ENCODE assay signal across 18 cellular contexts in genomic region chr11:46387456-46387855, GRCh38. TPM values are rescaled to one million over a fixed set of nuclear protein-coding genes. Genes with fewer than 3 reads are reported as not detected.
DNase-seq lines count a peak whose midpoint lies in the region; ATAC-seq, FAIRE-seq and TF ChIP-seq lines count a peak whose summit lies in the region.
"Had no signal": no experiment of that assay in that cellular context is flagged by ENCODE, and none has a peak within 500 bp of the region (broad histone marks: within the 10 kb centered on the region; RNA-seq: fewer than 3 reads in every experiment).

No MANE protein-coding gene starts in this region.

- peaks cover 9% of the 10 kb centered on the region for H3K36me3 Mint-ChIP-seq in brain
- H3K36me3 Mint-ChIP-seq in stimulated activated memory B cell treated with anti-CD40 and anti-IgM and Interleukin-4, amounts not matched to agents 10 μg/mL and 1 μg/mL and 100 μg/mL, for 72 hours = no peaks in the 10 kb centered on the region
- no peaks in the 10 kb centered on the region for H3K36me3 Mint-ChIP-seq in natural killer cell treated with Interleukin-12 subunit alpha and Interleukin-12 subunit beta and Interleukin-15 and Interleukin-18, amount 100 ng/mL, for 72 hours

- CTCF ChIA-PET in HepG2 (lab: Yijun Ruan, JAX; ENCODE audit: low intra/inter-chr PET ratio, low total read pairs) = no interaction called here

- H2BK15ac ChIP-seq in neuronal stem cell (ENCODE audit: low read length) = no peak overlapping the region

- intact Hi-C loops in HepG2 (cut with micrococcal nuclease; ENCODE audit: unreplicated experiment) (no loop called here), right lobe of liver (cut with DNase I) (loop anchor here (10.0 kb wide), 1 partner anchor 147 kb away; no protein-coding TSS in a partner anchor)

- H3K4me3 ChIP-seq in HepG2 (replicated peaks in 1 of 3; ENCODE audit: insufficient read depth in 1 of 3, low read depth in 2 of 3, low read length in 3 of 3) (peak overlapping the region in 2 of 3 experiments; percentile 31 to 82; a peak in 2 of 6 replicates), right lobe of liver (no peak overlapping the region), neuronal stem cell (ENCODE audit: low read length in 2 of 2) (no peak overlapping the region)
- H3K4me3 ChIP-seq: GM12878 had no signal

- peaks cover 14% of the 10 kb centered on the region for H4K20me1 ChIP-seq in HepG2 (ENCODE audit: insufficient read depth, low read length)

- no peak overlapping the region for H3K4ac ChIP-seq in neuronal stem cell (ENCODE audit: low read length)

- 40% methylated on average over 4 of the region's 5 CpGs for WGBS in HepG2 (ENCODE audit: low lambda C conversion rate)
- WGBS in right lobe of liver (ENCODE audit: insufficient coverage, low coverage, low lambda C conversion rate, missing lambda C conversion rate) = 50% methylated on average over 3 of the region's 5 CpGs
- WGBS in neuronal stem cell (ENCODE audit: extremely low coverage in 2 of 2, insufficient read length in 2 of 2, insufficient replicate concordance in 1 of 2), 2 donors = no CpG with 5 or more reads among the region's 5 CpGs

- TF ChIP-seq EP300 in HepG2 (IDR thresholded peaks at IDR 0.05; ENCODE audit: low read depth in 2 of 2, low read length in 2 of 2) (no peak), HepG2 (CRISPR knock-in tag; IDR thresholded peaks at IDR 0.05; ENCODE audit: borderline replicate concordance) (no peak)

- peak overlapping the region; percentile 88 for H2BK5ac ChIP-seq in neuronal stem cell (ENCODE audit: low read length)

- no peak overlapping the region for H3K14ac ChIP-seq in neuronal stem cell (ENCODE audit: low read length)

- H3K36me3 ChIP-seq in HepG2 (replicated peaks in 1 of 2; ENCODE audit: control insufficient read depth in 1 of 2, insufficient read depth in 2 of 2, low read length in 2 of 2) (0 out of 5 replicates have a peak, but pooled peaks cover 0 to 1% of the 10 kb centered on the region in 2 experiments), right lobe of liver (no peaks in the 10 kb centered on the region), neuronal stem cell (replicated peaks in 1 of 2; ENCODE audit: control insufficient read depth in 2 of 2, insufficient read depth in 2 of 2, low read length in 2 of 2) (peaks cover 5 to 21% of the 10 kb centered on the region in 2 donors)

- H3K9me3 ChIP-seq in HepG2 (ENCODE audit: low read length) = no peaks in the 10 kb centered on the region
- H3K9me3 ChIP-seq in right lobe of liver = no peaks in the 10 kb centered on the region
- peaks cover 0 to 3% of the 10 kb centered on the region in 2 donors for H3K9me3 ChIP-seq in neuronal stem cell (replicated peaks in 1 of 2; ENCODE audit: control insufficient read depth in 2 of 2, insufficient read depth in 1 of 2, low read depth in 1 of 2, low read length in 2 of 2)

- H3K9me3 Mint-ChIP-seq in brain = peaks cover 0 to 5% (median 0%) of the 10 kb centered on the region in 5 experiments
- no peaks in the 10 kb centered on the region for H3K9me3 Mint-ChIP-seq in stimulated activated memory B cell treated with anti-CD40 and anti-IgM and Interleukin-4, amounts not matched to agents 10 μg/mL and 1 μg/mL and 100 μg/mL, for 72 hours
- no peaks in the 10 kb centered on the region for H3K9me3 Mint-ChIP-seq in natural killer cell treated with Interleukin-12 subunit alpha and Interleukin-12 subunit beta and Interleukin-15 and Interleukin-18, amount 100 ng/mL, for 72 hours
- H3K9me3 Mint-ChIP-seq: CD4-positive, alpha-beta T cell had no signal

- peak overlapping the region in 3 of 5 experiments; percentile 41 to 70 (median 54) for H3K4me3 Mint-ChIP-seq in brain
- no peak overlapping the region for H3K4me3 Mint-ChIP-seq in stimulated activated memory B cell treated with anti-CD40 and anti-IgM and Interleukin-4, amounts not matched to agents 10 μg/mL and 1 μg/mL and 100 μg/mL, for 72 hours
- H3K4me3 Mint-ChIP-seq in natural killer cell treated with Interleukin-12 subunit alpha and Interleukin-12 subunit beta and Interleukin-15 and Interleukin-18, amount 100 ng/mL, for 72 hours = no peak overlapping the region

- H3K27me3 ChIP-seq in HepG2 (ENCODE audit: control insufficient read depth in 1 of 2, insufficient read depth in 2 of 2, low read length in 2 of 2) = peaks cover 13 to 36% of the 10 kb centered on the region in 2 experiments
- H3K27me3 ChIP-seq in right lobe of liver = peaks cover 7 to 15% of the 10 kb centered on the region in 2 donors
- H3K27me3 ChIP-seq in neuronal stem cell (ENCODE audit: control insufficient read depth in 3 of 3, insufficient read depth in 3 of 3, low read depth in 1 of 3, low read length in 3 of 3) = peaks cover 19 to 50% (median 49%) of the 10 kb centered on the region in 3 experiments

- H3K79me1 ChIP-seq in neuronal stem cell (ENCODE audit: low read depth, low read length) = peaks cover under 1% of the 10 kb centered on the region

- no peak overlapping the region for H3K18ac ChIP-seq in neuronal stem cell (ENCODE audit: low read length)

- H2AFZ ChIP-seq in HepG2 (ENCODE audit: low read length) (no peak overlapping the region), neuronal stem cell (ENCODE audit: low read length) (peak overlapping the region; percentile 81)

- ATAC-seq in HepG2 = no peak
- ATAC-seq in right lobe of liver = no peak
- no peak for ATAC-seq in stimulated activated memory B cell treated with anti-CD40 and anti-IgM and Interleukin-4, amounts not matched to agents 10 μg/mL and 1 μg/mL and 100 μg/mL, for 72 hours
- ATAC-seq in natural killer cell treated with Interleukin-12 subunit alpha and Interleukin-12 subunit beta and Interleukin-15 and Interleukin-18, amount 100 ng/mL, for 72 hours = no peak
- ATAC-seq: GM12878, HCT116 had no signal

- TF ChIP-seq POLR2A in HepG2 (IDR thresholded peaks at IDR 0.05; ENCODE audit: insufficient read depth in 1 of 2, low read depth in 2 of 2, low read length in 2 of 2) (no peak), right lobe of liver (IDR thresholded peaks at IDR 0.05) (no peak)

- H3K27ac Mint-ChIP-seq in brain = no peak overlapping the region
- no peak overlapping the region for H3K27ac Mint-ChIP-seq in stimulated activated memory B cell treated with anti-CD40 and anti-IgM and Interleukin-4, amounts not matched to agents 10 μg/mL and 1 μg/mL and 100 μg/mL, for 72 hours
- no peak overlapping the region for H3K27ac Mint-ChIP-seq in natural killer cell treated with Interleukin-12 subunit alpha and Interleukin-12 subunit beta and Interleukin-15 and Interleukin-18, amount 100 ng/mL, for 72 hours
- H3K27ac Mint-ChIP-seq: CD4-positive, alpha-beta T cell had no signal

- no peak overlapping the region for H3K23ac ChIP-seq in neuronal stem cell (ENCODE audit: low read depth, low read length, poor library complexity)

- H2AK5ac ChIP-seq in neuronal stem cell (ENCODE audit: low read depth, low read length) = no peak overlapping the region

- H2BK120ac ChIP-seq in neuronal stem cell (ENCODE audit: low read depth, low read length) = no peak overlapping the region

- no peaks in the 10 kb centered on the region for H3K79me2 ChIP-seq in HepG2 (ENCODE audit: insufficient read depth, low read length)

- H3K27ac ChIP-seq in HepG2 (ENCODE audit: extremely low read length, insufficient read depth, low read length) (no peak overlapping the region), right lobe of liver (no peak overlapping the region), neuronal stem cell (replicated peaks; ENCODE audit: low read length) (no peak overlapping the region)
- H3K27ac ChIP-seq: HL-60 had no signal

- H3K4me2 ChIP-seq in HepG2 (ENCODE audit: low read depth, low read length) (peak overlapping the region; percentile 97), neuronal stem cell (ENCODE audit: insufficient read depth, low read length, poor library complexity, severe bottlenecking) (peak overlapping the region; percentile 3)

- no TSS peak for BruUV-seq in HepG2 (replicated peaks; lab: Mats Ljungman, UMichigan)

- H3K4me1 Mint-ChIP-seq in brain = peaks cover 41% of the 10 kb centered on the region
- peaks cover 25% of the 10 kb centered on the region for H3K4me1 Mint-ChIP-seq in stimulated activated memory B cell treated with anti-CD40 and anti-IgM and Interleukin-4, amounts not matched to agents 10 μg/mL and 1 μg/mL and 100 μg/mL, for 72 hours
- H3K4me1 Mint-ChIP-seq in natural killer cell treated with Interleukin-12 subunit alpha and Interleukin-12 subunit beta and Interleukin-15 and Interleukin-18, amount 100 ng/mL, for 72 hours (ENCODE audit: low read depth in 2 of 2) = peaks cover 7 to 25% of the 10 kb centered on the region in 2 donors

- DNase-seq in HepG2 (ENCODE audit: low spot score) (no peak), right lobe of liver (no peak), neuronal stem cell (ENCODE audit: low spot score) (no peak), DMS79 treated with DMSO at 0.1 percent for 48 hours (lab: John Stamatoyannopoulos, UW) (no peak)
- no peak for DNase-seq in natural killer cell treated with Interleukin-12 subunit alpha and Interleukin-12 subunit beta and Interleukin-15 and Interleukin-18, amount 100 ng/mL, for 72 hours (ENCODE audit: low spot score)
- DNase-seq: 8988T; AML-193; C1 segment of cervical spinal cord; Calu3; CD4-positive, alpha-beta T cell; DMS 273 treated with DMSO at 0.1 percent for 48 hours; KG1 had no signal

- in situ Hi-C loops in HepG2 (cut with HindIII; ENCODE audit: extremely low pct_ligation_motif_present, low pct_unique_long_range_greater_than_20kb) = loop anchor here (5.0 kb wide), 1 partner anchor 145 kb away; no protein-coding TSS in a partner anchor

- no peak overlapping the region for H2BK12ac ChIP-seq in neuronal stem cell (ENCODE audit: low read length)

- TF ChIP-seq CTCF in HepG2 (CRISPR knock-in tag; IDR thresholded peaks at IDR 0.05) (no peak), right lobe of liver (IDR thresholded peaks at IDR 0.05) (no peak), brain (conservative IDR thresholded peaks at IDR 0.05) (no peak)

- H4K91ac ChIP-seq in neuronal stem cell (ENCODE audit: low read depth, low read length, poor library complexity) = no peak overlapping the region

- no peak overlapping the region for H4K8ac ChIP-seq in neuronal stem cell (ENCODE audit: low read depth, low read length)

- FAIRE-seq in HepG2 (lab: Jason Lieb, UNC) = no peak
- FAIRE-seq: GM12878, H54 had no signal

- POLR2A ChIA-PET in HepG2 (lab: Yijun Ruan, JAX) = no interaction called here

- H3K9ac ChIP-seq in HepG2 (ENCODE audit: insufficient read depth, low read depth, low read length) (no peak overlapping the region), neuronal stem cell (ENCODE audit: low read depth, low read length, poor library complexity) (peak overlapping the region; percentile 55)

- peaks cover 64% of the 10 kb centered on the region for H3K27me3 Mint-ChIP-seq in brain
- H3K27me3 Mint-ChIP-seq in stimulated activated memory B cell treated with anti-CD40 and anti-IgM and Interleukin-4, amounts not matched to agents 10 μg/mL and 1 μg/mL and 100 μg/mL, for 72 hours = peaks cover 90% of the 10 kb centered on the region
- peaks cover 27 to 31% of the 10 kb centered on the region in 2 donors for H3K27me3 Mint-ChIP-seq in natural killer cell treated with Interleukin-12 subunit alpha and Interleukin-12 subunit beta and Interleukin-15 and Interleukin-18, amount 100 ng/mL, for 72 hours

- H3K4me1 ChIP-seq in HepG2 (ENCODE audit: insufficient read depth, low read length) = peaks cover 58% of the 10 kb centered on the region
- peaks cover 0 to 30% (median 3%) of the 10 kb centered on the region in 4 donors for H3K4me1 ChIP-seq in right lobe of liver
- H3K4me1 ChIP-seq in neuronal stem cell (ENCODE audit: control insufficient read depth in 2 of 2, insufficient read depth in 1 of 2, low read depth in 1 of 2, low read length in 2 of 2) = peaks cover 22 to 39% of the 10 kb centered on the region in 2 donors

- no peak for TF ChIP-seq RAD21 in HepG2 (CRISPR knock-in tag; IDR thresholded peaks at IDR 0.05)

RNA-seq across cellular contexts. Expression of gene CHRM4, which starts 4.1 kb away (rescaled TPM):
- 0.13 TPM in 1 of 2 replicates, not detected in the other for total RNA-seq in HepG2 (2016; rRNA removed; fragmentation: Illumina TruSeq; extraction: Trizol)
- total RNA-seq in HepG2 (2016; cell fraction: cytosol; rRNA removed; fragmentation: Illumina TruSeq; extraction: Trizol; ENCODE audit: low read depth) = not detected in 2 replicates
- 0.11 TPM in 1 of 2 replicates, not detected in the other for total RNA-seq in HepG2 (2016; cell fraction: insoluble cytoplasmic fraction; rRNA removed; fragmentation: Illumina TruSeq; extraction: Trizol)
- total RNA-seq in HepG2 (2016; cell fraction: membrane; rRNA removed; fragmentation: Illumina TruSeq; extraction: Trizol) = 0.15 TPM in 1 of 2 replicates, not detected in the other
- total RNA-seq in HepG2 (2016; cell fraction: nucleus; rRNA removed; fragmentation: Illumina TruSeq; extraction: Trizol) = 0.25 TPM in 1 of 2 replicates, not detected in the other
- 0.21 and 0.22 TPM in 2 replicates for polyA plus RNA-seq in HepG2 (2011; rRNA removed)
- polyA plus RNA-seq in HepG2 (2011; cell fraction: cytosol; rRNA removed) = 0.12 and 0.19 TPM in 2 replicates
- polyA plus RNA-seq in HepG2 (2011; cell fraction: nucleus; rRNA removed) = 0.43 and 0.85 TPM in 2 replicates
- 0.27 TPM in 1 of 2 replicates, not detected in the other for polyA plus RNA-seq in HepG2 (2012)
- polyA plus RNA-seq in HepG2 (2016; cell fraction: cytosol; fragmentation: Illumina TruSeq; extraction: Trizol; ENCODE audit: low read depth) = 0.08 TPM in 1 of 2 replicates, not detected in the other
- 0.15 TPM in 1 of 2 replicates, not detected in the other for polyA plus RNA-seq in HepG2 (2016; cell fraction: insoluble cytoplasmic fraction; fragmentation: Illumina TruSeq; extraction: Trizol; ENCODE audit: low read depth)
- polyA plus RNA-seq in HepG2 (2016; cell fraction: membrane; fragmentation: Illumina TruSeq; extraction: Trizol; ENCODE audit: low read depth) = 0.21 TPM in 1 of 2 replicates, not detected in the other
- polyA plus RNA-seq in HepG2 (2016; cell fraction: nucleus; fragmentation: Illumina TruSeq; extraction: Trizol; ENCODE audit: insufficient read depth, low read depth) = 0.41 TPM in 1 of 2 replicates, not detected in the other
- polyA minus RNA-seq in HepG2 (2011; rRNA and poly(A)+ RNA removed; ENCODE audit: low replicate concordance) = 0.58 and 0.90 TPM in 2 replicates
- not detected in 2 replicates for polyA minus RNA-seq in HepG2 (2011; cell fraction: cytosol; rRNA and poly(A)+ RNA removed)
- polyA minus RNA-seq in HepG2 (2011; cell fraction: nucleus; rRNA and poly(A)+ RNA removed) = 0.50 and 0.52 TPM in 2 replicates
- total RNA-seq in right lobe of liver = not detected
- 17.8 TPM for polyA plus RNA-seq in brain (ENCODE audit: insufficient read depth, low read depth, low replicate concordance)
- polyA plus RNA-seq in neuronal stem cell (2013, experiment 1 of 2) = 0.10 TPM
- polyA plus RNA-seq in neuronal stem cell (2013, experiment 2 of 2) = 0.15 TPM
- under 1 TPM; 0.75 to 0.81 TPM for total RNA-seq in natural killer cell treated with Interleukin-12 subunit alpha and Interleukin-12 subunit beta and Interleukin-15 and Interleukin-18, amount 100 ng/mL, for 72 hours
- total RNA-seq: Calu3 had no signal

RNA-seq across cellular contexts. Expression of gene MDK, which starts 6.0 kb away (rescaled TPM):
- total RNA-seq in HepG2 (2016; rRNA removed; fragmentation: Illumina TruSeq; extraction: Trizol) (149 and 312 TPM in 2 replicates), right lobe of liver (1 to 10 TPM in 5 of 6 experiments, under 1 TPM in 1; 0.35 to 6.4 (median 4.2) TPM)
- total RNA-seq in HepG2 (2016; cell fraction: cytosol; rRNA removed; fragmentation: Illumina TruSeq; extraction: Trizol; ENCODE audit: low read depth) = 310 and 356 TPM in 2 replicates
- 138 and 308 TPM in 2 replicates for total RNA-seq in HepG2 (2016; cell fraction: insoluble cytoplasmic fraction; rRNA removed; fragmentation: Illumina TruSeq; extraction: Trizol)
- total RNA-seq in HepG2 (2016; cell fraction: membrane; rRNA removed; fragmentation: Illumina TruSeq; extraction: Trizol) = 284 and 347 TPM in 2 replicates
- total RNA-seq in HepG2 (2016; cell fraction: nucleus; rRNA removed; fragmentation: Illumina TruSeq; extraction: Trizol) = 197 and 254 TPM in 2 replicates
- polyA plus RNA-seq in HepG2 (2011; rRNA removed) (355 and 407 TPM in 2 replicates), brain (ENCODE audit: insufficient read depth, low read depth, low replicate concordance) (391 TPM)
- polyA plus RNA-seq in HepG2 (2011; cell fraction: cytosol; rRNA removed) = 510 and 850 TPM in 2 replicates
- polyA plus RNA-seq in HepG2 (2011; cell fraction: nucleus; rRNA removed) = 205 and 210 TPM in 2 replicates
- 127 and 170 TPM in 2 replicates for polyA plus RNA-seq in HepG2 (2012)
- 699 and 772 TPM in 2 replicates for polyA plus RNA-seq in HepG2 (2016; cell fraction: cytosol; fragmentation: Illumina TruSeq; extraction: Trizol; ENCODE audit: low read depth)
- 298 and 351 TPM in 2 replicates for polyA plus RNA-seq in HepG2 (2016; cell fraction: insoluble cytoplasmic fraction; fragmentation: Illumina TruSeq; extraction: Trizol; ENCODE audit: low read depth)
- 584 and 631 TPM in 2 replicates for polyA plus RNA-seq in HepG2 (2016; cell fraction: membrane; fragmentation: Illumina TruSeq; extraction: Trizol; ENCODE audit: low read depth)
- polyA plus RNA-seq in HepG2 (2016; cell fraction: nucleus; fragmentation: Illumina TruSeq; extraction: Trizol; ENCODE audit: insufficient read depth, low read depth) = 829 and 892 TPM in 2 replicates
- polyA minus RNA-seq in HepG2 (2011; rRNA and poly(A)+ RNA removed; ENCODE audit: low replicate concordance) = 1.3 and 126 TPM in 2 replicates
- 66.8 and 86.0 TPM in 2 replicates for polyA minus RNA-seq in HepG2 (2011; cell fraction: cytosol; rRNA and poly(A)+ RNA removed)
- polyA minus RNA-seq in HepG2 (2011; cell fraction: nucleus; rRNA and poly(A)+ RNA removed) = 18.5 and 19.3 TPM in 2 replicates
- 1,851 TPM for polyA plus RNA-seq in neuronal stem cell (2013, experiment 1 of 2)
- polyA plus RNA-seq in neuronal stem cell (2013, experiment 2 of 2) = 1,853 TPM
- total RNA-seq in natural killer cell treated with Interleukin-12 subunit alpha and Interleukin-12 subunit beta and Interleukin-15 and Interleukin-18, amount 100 ng/mL, for 72 hours = 1 to 10 TPM; 1.4 to 4.0 TPM

RNA-seq across cellular contexts. Expression of gene DGKZ, which starts 40.2 kb away (rescaled TPM):
- 14.6 and 20.7 TPM in 2 replicates for total RNA-seq in HepG2 (2016; rRNA removed; fragmentation: Illumina TruSeq; extraction: Trizol)
- 11.9 and 13.2 TPM in 2 replicates for total RNA-seq in HepG2 (2016; cell fraction: cytosol; rRNA removed; fragmentation: Illumina TruSeq; extraction: Trizol; ENCODE audit: low read depth)
- 11.6 and 19.8 TPM in 2 replicates for total RNA-seq in HepG2 (2016; cell fraction: insoluble cytoplasmic fraction; rRNA removed; fragmentation: Illumina TruSeq; extraction: Trizol)
- total RNA-seq in HepG2 (2016; cell fraction: membrane; rRNA removed; fragmentation: Illumina TruSeq; extraction: Trizol) = 26.9 and 29.6 TPM in 2 replicates
- total RNA-seq in HepG2 (2016; cell fraction: nucleus; rRNA removed; fragmentation: Illumina TruSeq; extraction: Trizol) = 18.5 and 22.1 TPM in 2 replicates
- 15.8 and 17.6 TPM in 2 replicates for polyA plus RNA-seq in HepG2 (2011; rRNA removed)
- polyA plus RNA-seq in HepG2 (2011; cell fraction: cytosol; rRNA removed) = 8.8 and 15.2 TPM in 2 replicates
- 108 and 162 TPM in 2 replicates for polyA plus RNA-seq in HepG2 (2011; cell fraction: nucleus; rRNA removed)
- polyA plus RNA-seq in HepG2 (2012) = 11.6 and 19.4 TPM in 2 replicates
- 18.6 and 18.8 TPM in 2 replicates for polyA plus RNA-seq in HepG2 (2016; cell fraction: cytosol; fragmentation: Illumina TruSeq; extraction: Trizol; ENCODE audit: low read depth)
- 21.9 and 30.3 TPM in 2 replicates for polyA plus RNA-seq in HepG2 (2016; cell fraction: insoluble cytoplasmic fraction; fragmentation: Illumina TruSeq; extraction: Trizol; ENCODE audit: low read depth)
- 44.5 and 49.9 TPM in 2 replicates for polyA plus RNA-seq in HepG2 (2016; cell fraction: membrane; fragmentation: Illumina TruSeq; extraction: Trizol; ENCODE audit: low read depth)
- 65.9 and 71.9 TPM in 2 replicates for polyA plus RNA-seq in HepG2 (2016; cell fraction: nucleus; fragmentation: Illumina TruSeq; extraction: Trizol; ENCODE audit: insufficient read depth, low read depth)
- polyA minus RNA-seq in HepG2 (2011; rRNA and poly(A)+ RNA removed; ENCODE audit: low replicate concordance) = 43.2 and 71.9 TPM in 2 replicates
- 12.3 and 14.8 TPM in 2 replicates for polyA minus RNA-seq in HepG2 (2011; cell fraction: cytosol; rRNA and poly(A)+ RNA removed)
- polyA minus RNA-seq in HepG2 (2011; cell fraction: nucleus; rRNA and poly(A)+ RNA removed) = 15.9 and 16.9 TPM in 2 replicates
- 10 to 100 TPM; 10.7 to 57.9 (median 16.0) TPM for total RNA-seq in right lobe of liver
- polyA plus RNA-seq in brain (ENCODE audit: insufficient read depth, low read depth, low replicate concordance) = 98.9 TPM
- polyA plus RNA-seq in neuronal stem cell (2013, experiment 1 of 2) = 33.3 TPM
- polyA plus RNA-seq in neuronal stem cell (2013, experiment 2 of 2) = 32.3 TPM
- 100 to 1,000 TPM; 104 to 207 TPM for total RNA-seq in natural killer cell treated with Interleukin-12 subunit alpha and Interleukin-12 subunit beta and Interleukin-15 and Interleukin-18, amount 100 ng/mL, for 72 hours

Comparison
In these comparisons a context has a peak if more than half of its experiments do, and no peak if none do; other contexts are left out.
1. H3K4me3 ChIP-seq: peak in HepG2 (2 of 3); none in right lobe of liver (0 of 3) and neuronal stem cell (0 of 2).
2. RNA of gene MDK, which starts 6.0 kb away (total RNA-seq): 138 to 356 TPM in HepG2; 0.35 to 6.4 TPM in right lobe of liver and 1.4 to 4.0 TPM in natural killer cell treated with Interleukin-12 subunit alpha and Interleukin-12 subunit beta and Interleukin-15 and Interleukin-18, amount 100 ng/mL, for 72 hours; every median in the first group is over 10 times any median in the second.
3. H3K4me3 Mint-ChIP-seq: peak in brain (3 of 5); none in stimulated activated memory B cell treated with anti-CD40 and anti-IgM and Interleukin-4, amounts not matched to agents 10 μg/mL and 1 μg/mL and 100 μg/mL, for 72 hours (single experiment) and natural killer cell treated with Interleukin-12 subunit alpha and Interleukin-12 subunit beta and Interleukin-15 and Interleukin-18, amount 100 ng/mL, for 72 hours (single experiment).